In genomic region chr17:77331161-77331864, GRCh38 we compare ENCODE assay signal across 8 cellular contexts.
A peak's percentile ranks its signal among the peaks of the same experiment; 100 is the strongest.
DNase-seq lines count a peak whose midpoint lies in the region; ATAC-seq and TF ChIP-seq lines count a peak whose summit lies in the region.

No MANE protein-coding gene starts in this region.

- RAD21 ChIA-PET in HCT116 (lab: Charles Lee; ENCODE audit: low non-redundant PET in 1 of 2, low total read pairs in 2 of 2, uncharacterized antibody in 2 of 2, unreplicated experiment in 2 of 2), result interaction anchor here in 1 of 2 experiments (0.6 to 1.5 kb wide), 4 partner anchors 99 to 674 kb away, joined by 3 to 8 read pairs (median 4); no protein-coding TSS in a partner anchor

- H4K20me1 ChIP-seq in HCT116 (ENCODE audit: insufficient read depth), result peaks cover 15% of the 10 kb centered on the region; the same call in 1 of the 2 replicates

- H3K9ac ChIP-seq in HCT116 (ENCODE audit: low read length) (no peak overlapping the region), parathyroid adenoma (no peak overlapping the region)

- DNase-seq in GF-D8 (lab: John Stamatoyannopoulos, UW) (peak; percentile 60), HCT116 (ENCODE audit: low read depth, low spot score) (peak; percentile 58), MV-4-11 (lab: John Stamatoyannopoulos, UW) (peak; percentile 86), SJSA1 (ENCODE audit: low read depth in 1 of 2, low spot score in 2 of 2) (peak; percentile 95 to 98), globus pallidus (ENCODE audit: low spot score) (peak; percentile 69), tibial artery (peak; percentile 92 to 94)
- DNase-seq in activated naive CD4-positive, alpha-beta T cell (lab: John Stamatoyannopoulos, UW), result peak; percentile 89 to 98 (median 96)

- TF ChIP-seq POLR2A in HCT116 (IDR thresholded peaks at IDR 0.05; ENCODE audit: borderline replicate concordance, extremely low read depth, insufficient read depth, insufficient read length), result no peak

- no peaks in the 10 kb centered on the region for H3K27me3 ChIP-seq in HCT116 (ENCODE audit: insufficient read depth, low read length)
- H3K27me3 ChIP-seq in SJSA1 (replicated peaks), result no peaks in the 10 kb centered on the region
- no peaks in the 10 kb centered on the region for H3K27me3 ChIP-seq in parathyroid adenoma (ENCODE audit: control insufficient read depth, insufficient read depth, low read length)
- H3K27me3 ChIP-seq in tibial artery, result no peaks in the 10 kb centered on the region

- H3K4me3 ChIP-seq in HCT116 (replicated peaks in 1 of 2; ENCODE audit: low read depth in 1 of 2, low read length in 2 of 2), result no peak overlapping the region
- H3K4me3 ChIP-seq in SJSA1, result no peak overlapping the region
- H3K4me3 ChIP-seq in parathyroid adenoma (ENCODE audit: low read depth, low read length), result no peak overlapping the region
- H3K4me3 ChIP-seq in tibial artery, result no peak overlapping the region

- peaks cover 94% of the 10 kb centered on the region for H3K79me2 ChIP-seq in HCT116 (ENCODE audit: insufficient read depth, low read length)
- peaks cover 55% of the 10 kb centered on the region for H3K79me2 ChIP-seq in parathyroid adenoma

- H3K4me2 ChIP-seq in HCT116 (ENCODE audit: low read length) (peak overlapping the region; percentile 39), parathyroid adenoma (ENCODE audit: low read length) (no peak overlapping the region)

- peaks cover 0 to 14% of the 10 kb centered on the region in 2 experiments; a peak in 1 of 4 replicates for H3K36me3 ChIP-seq in HCT116 (ENCODE audit: control insufficient read depth in 1 of 2, insufficient read depth in 2 of 2, low read length in 2 of 2)
- H3K36me3 ChIP-seq in SJSA1, result peaks cover 19% of the 10 kb centered on the region
- no peaks in the 10 kb centered on the region for H3K36me3 ChIP-seq in parathyroid adenoma (ENCODE audit: control insufficient read depth, insufficient read depth, low read length)
- peaks cover 0 to 4% (median 0%) of the 10 kb centered on the region in 3 donors for H3K36me3 ChIP-seq in tibial artery

- POLR2A ChIA-PET in HCT116 (lab: Charles Lee), result interaction anchor here (1.2 to 1.5 kb wide), 3 partner anchors 9 to 118 kb away, joined by 3 to 4 read pairs (median 3); no protein-coding TSS in a partner anchor

- no peak overlapping the region for H2AFZ ChIP-seq in HCT116 (ENCODE audit: low read depth, low read length, poor library complexity, severe bottlenecking)
- no peak overlapping the region for H2AFZ ChIP-seq in parathyroid adenoma

- H3K9me3 ChIP-seq in HCT116 (ENCODE audit: control insufficient read depth in 1 of 2, insufficient read depth in 1 of 2, low read depth in 1 of 2, low read length in 2 of 2), result peaks cover 0 to 3% of the 10 kb centered on the region in 2 experiments; a peak in 2 of 4 replicates
- H3K9me3 ChIP-seq in SJSA1 (replicated peaks), result no peaks in the 10 kb centered on the region; the same call in 1 of the 2 replicates
- no peaks in the 10 kb centered on the region for H3K9me3 ChIP-seq in parathyroid adenoma (ENCODE audit: control insufficient read depth, low read length)
- H3K9me3 ChIP-seq in tibial artery, result no peaks in the 10 kb centered on the region

- H3K4me1 ChIP-seq in HCT116 (ENCODE audit: control insufficient read depth in 1 of 2, insufficient read depth in 2 of 2, low read length in 2 of 2) (peaks cover 23 to 41% of the 10 kb centered on the region in 2 experiments), SJSA1 (replicated peaks) (peaks cover 30% of the 10 kb centered on the region), parathyroid adenoma (peaks cover 6% of the 10 kb centered on the region), tibial artery (peaks cover 0 to 17% (median 11%) of the 10 kb centered on the region in 4 donors)

- intact Hi-C loops in HCT116 (cut with micrococcal nuclease), result loop anchor here (1.0 to 2.0 kb wide), 2 partner anchors 99 to 164 kb away; no protein-coding TSS in a partner anchor
- intact Hi-C loops in tibial artery (cut with DNase I; ENCODE audit: low total_unique reads), result no loop called here

- H3K27ac ChIP-seq in HCT116 (ENCODE audit: low read depth, low read length), result 0 out of 2 replicates have a peak overlapping the region, but pooled peaks have one; percentile 6
- H3K27ac ChIP-seq in SJSA1, result peak overlapping the region; percentile 12; the same call in 1 of the 2 replicates
- no peak overlapping the region for H3K27ac ChIP-seq in parathyroid adenoma
- H3K27ac ChIP-seq in tibial artery, result peak overlapping the region in 1 of 2 donors; percentile 38

- TF ChIP-seq RAD21 in HCT116 (IDR thresholded peaks at IDR 0.05; ENCODE audit: low read depth), result peak; percentile 99

- BruUV-seq in HCT116 (replicated peaks; lab: Mats Ljungman, UMichigan), result no TSS peak

- H3K9me2 ChIP-seq in HCT116 (ENCODE audit: insufficient read depth), result no peaks in the 10 kb centered on the region

- CTCF ChIA-PET in HCT116 (lab: Charles Lee), result interaction anchor here (0.6 to 2.5 kb wide), 20 partner anchors 8 to 318 kb away, joined by 3 to 18 read pairs (median 3); no protein-coding TSS in a partner anchor

- TF ChIP-seq CTCF in HCT116 (IDR thresholded peaks at IDR 0.05 in 2 of 3, conservative IDR thresholded peaks at IDR 0.05 in 1 of 3; ENCODE audit: borderline replicate concordance in 1 of 3, insufficient read depth in 1 of 3, low read depth in 2 of 3, low read length in 2 of 3), result peak; percentile 86 to 99 (median 96); a peak in 5 of 6 replicates
- peak; percentile 95 for TF ChIP-seq CTCF in parathyroid adenoma (IDR thresholded peaks at IDR 0.05)
- TF ChIP-seq CTCF in tibial artery (IDR thresholded peaks at IDR 0.05), result peak; percentile 93 to 98

- ATAC-seq in HCT116, result peak; percentile 91

TF ChIP-seq in HCT116, 20 proteins besides CTCF, POLR2A, EP300 and RAD21:
- TF ChIP-seq YY1 (IDR thresholded peaks at IDR 0.05; ENCODE audit: extremely low read depth, insufficient replicate concordance, low read depth, low read length), result peak; percentile 23
- peak; percentile 23 for TF ChIP-seq ZBTB33 (IDR thresholded peaks at IDR 0.05; ENCODE audit: extremely low read depth, insufficient replicate concordance, low read length)
- no peak for TF ChIP-seq ELF1 (IDR thresholded peaks at IDR 0.05; ENCODE audit: borderline replicate concordance, low read depth)
TF ChIP-seq in HCT116: peak in this region for 2.
